In genomic region chrY:14525315-14525714, GRCh38 we compare ENCODE assay signal across 10 cellular contexts. TPM values are rescaled to one million over a fixed set of nuclear protein-coding genes. Genes with fewer than 3 reads are reported as not detected.
A peak's percentile ranks its signal among the peaks of the same experiment; 100 is the strongest.
DNase-seq lines count a peak whose midpoint lies in the region; ATAC-seq and TF ChIP-seq lines count a peak whose summit lies in the region.
"Had no signal": no experiment of that assay in that cellular context is flagged by ENCODE, and none has a peak within 500 bp of the region (broad histone marks: within the 10 kb centered on the region; RNA-seq: fewer than 3 reads in every experiment).

No MANE protein-coding gene starts in this region.

- no peaks in the 10 kb centered on the region for H3K36me3 Mint-ChIP-seq in activated naive CD4-positive, alpha-beta T cell treated with anti-CD3 and anti-CD28 coated beads, Interleukin-2, amount 10 ng/mL, durations not matched to agents 7 days and 5 days
- H3K36me3 Mint-ChIP-seq in type B pancreatic cell = no peaks in the 10 kb centered on the region
- H3K36me3 Mint-ChIP-seq: CD8-positive, alpha-beta memory T cell had no signal

- ATAC-seq in GM19463 (IDR thresholded peaks at IDR 0.05; ENCODE audit: unreplicated experiment) = no peak

- H3K27ac ChIP-seq in substantia nigra (ENCODE audit: low read depth, low read length, poor library complexity, severe bottlenecking) (peak overlapping the region; percentile 80), dorsolateral prefrontal cortex (peak overlapping the region in 12 of 59 donors; percentile 65 to 90 (median 86))

- TF ChIP-seq CTCF in dorsolateral prefrontal cortex (IDR thresholded peaks at IDR 0.05 in 54 of 56, conservative IDR thresholded peaks at IDR 0.05 in 2 of 56; ENCODE audit: low read depth in 1 of 56, partially characterized antibody in 56 of 56) = peak in 10 of 56 donors; percentile 19 to 47 (median 34)
- no peak for TF ChIP-seq CTCF in type B pancreatic cell (conservative IDR thresholded peaks at IDR 0.05)

- no peak for DNase-seq in activated naive CD4-positive, alpha-beta T cell treated with anti-CD3 and anti-CD28 coated beads, Interleukin-2, amount 10 ng/mL, durations not matched to agents 7 days and 5 days
- DNase-seq in activated naive CD4-positive, alpha-beta T cell treated with anti-CD3 and anti-CD28 coated beads, Interleukin-2, amount 50 U/mL, for 16 hours = no peak
- DNase-seq in NCI-H526 treated with DMSO at 0.1 percent for 48 hours (lab: John Stamatoyannopoulos, UW) (peak; percentile 5), fibroblast of gingiva (ENCODE audit: low read depth) (peak; percentile 6), substantia nigra (lab: John Stamatoyannopoulos, UW) (peak in 20 of 49 donors; percentile 0 to 9 (median 2)), dorsolateral prefrontal cortex (no peak), type B pancreatic cell (ENCODE audit: extremely low spot score, unreplicated experiment) (no peak)
- DNase-seq: SHP77 had no signal

- intact Hi-C loops in dorsolateral prefrontal cortex (cut with DNase I) = no loop called here

- CTCF ChIA-PET in activated naive CD4-positive, alpha-beta T cell treated with anti-CD3 and anti-CD28 coated beads, Interleukin-2, amount 10 ng/mL, durations not matched to agents 7 days and 5 days (lab: Charles Lee) = no interaction called here

- no peaks in the 10 kb centered on the region for H3K9me3 Mint-ChIP-seq in activated naive CD4-positive, alpha-beta T cell treated with anti-CD3 and anti-CD28 coated beads, Interleukin-2, amount 10 ng/mL, durations not matched to agents 7 days and 5 days
- H3K9me3 Mint-ChIP-seq in type B pancreatic cell = no peaks in the 10 kb centered on the region
- H3K9me3 Mint-ChIP-seq: CD8-positive, alpha-beta memory T cell had no signal

- no peak overlapping the region for H3K27ac Mint-ChIP-seq in activated naive CD4-positive, alpha-beta T cell treated with anti-CD3 and anti-CD28 coated beads, Interleukin-2, amount 10 ng/mL, durations not matched to agents 7 days and 5 days
- no peak overlapping the region for H3K27ac Mint-ChIP-seq in type B pancreatic cell

- peaks cover 32% of the 10 kb centered on the region for H3K27me3 Mint-ChIP-seq in activated naive CD4-positive, alpha-beta T cell treated with anti-CD3 and anti-CD28 coated beads, Interleukin-2, amount 10 ng/mL, durations not matched to agents 7 days and 5 days
- no peaks in the 10 kb centered on the region for H3K27me3 Mint-ChIP-seq in type B pancreatic cell

- peak overlapping the region in 12 of 59 donors; percentile 47 to 74 (median 66) for H3K4me3 ChIP-seq in dorsolateral prefrontal cortex

- peak overlapping the region; percentile 32 for H3K4me3 Mint-ChIP-seq in activated naive CD4-positive, alpha-beta T cell treated with anti-CD3 and anti-CD28 coated beads, Interleukin-2, amount 10 ng/mL, durations not matched to agents 7 days and 5 days
- H3K4me3 Mint-ChIP-seq in type B pancreatic cell = no peak overlapping the region

- no peaks in the 10 kb centered on the region for H3K27me3 ChIP-seq in dorsolateral prefrontal cortex

- H3K4me1 Mint-ChIP-seq in activated naive CD4-positive, alpha-beta T cell treated with anti-CD3 and anti-CD28 coated beads, Interleukin-2, amount 10 ng/mL, durations not matched to agents 7 days and 5 days = peaks cover 5% of the 10 kb centered on the region
- no peaks in the 10 kb centered on the region for H3K4me1 Mint-ChIP-seq in type B pancreatic cell (ENCODE audit: unreplicated experiment)

RNA-seq across cellular contexts. Expression of gene NLGN4Y, which starts 1.0 kb away (rescaled TPM):
- total RNA-seq in dorsolateral prefrontal cortex (10 to 100 TPM in 30 of 120 experiments, under 1 TPM in 27, not detected in 63; 0.08 to 74.0 (median 41.9) TPM), type B pancreatic cell (ENCODE audit: low replicate concordance) (not detected in 2 replicates)

Comparison
In these comparisons a context has a peak if more than half of its experiments do, and no peak if none do; other contexts are left out.
1. DNase-seq: peak in NCI-H526 treated with DMSO at 0.1 percent for 48 hours (single experiment) and fibroblast of gingiva (single experiment); none in activated naive CD4-positive, alpha-beta T cell treated with anti-CD3 and anti-CD28 coated beads, Interleukin-2, amount 10 ng/mL, durations not matched to agents 7 days and 5 days (single experiment), activated naive CD4-positive, alpha-beta T cell treated with anti-CD3 and anti-CD28 coated beads, Interleukin-2, amount 50 U/mL, for 16 hours (single experiment), dorsolateral prefrontal cortex (0 of 10) and type B pancreatic cell (single experiment).